ENCODE assay signal across 8 cellular contexts in the genomic region with DNA sequence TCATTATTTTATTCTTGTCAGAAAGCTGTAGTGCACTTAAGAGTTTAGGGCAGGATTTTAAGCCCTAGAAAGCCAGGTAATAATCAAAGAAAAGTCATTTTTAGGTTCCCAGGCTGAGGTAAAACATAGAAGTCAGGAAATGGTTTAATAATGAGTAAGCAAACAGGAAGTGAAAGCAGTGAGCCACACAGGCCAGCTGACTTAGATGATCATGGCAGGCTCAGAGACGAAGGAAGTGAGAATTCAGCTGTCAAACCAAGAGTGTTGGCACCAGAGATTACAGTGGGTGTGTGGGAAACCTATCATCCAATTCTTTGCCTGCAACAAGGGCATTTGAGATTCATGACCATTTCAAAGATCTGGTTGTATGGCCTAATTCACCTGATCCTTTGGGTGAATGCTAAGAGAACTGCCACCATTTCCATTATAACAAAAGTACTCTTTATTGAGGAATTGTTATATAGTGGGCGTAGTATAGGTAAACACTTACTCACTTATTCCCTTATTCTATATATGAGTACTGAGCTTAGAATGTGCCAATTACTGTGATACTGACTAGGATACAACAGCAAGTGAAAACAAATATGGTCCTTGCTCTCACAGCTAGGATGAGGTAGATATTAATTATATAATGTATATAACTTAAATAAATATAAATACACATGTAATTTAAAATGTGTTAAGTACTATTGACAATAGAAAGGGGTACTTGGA.
DNase-seq lines count a peak whose midpoint lies in the region; ATAC-seq and TF ChIP-seq lines count a peak whose summit lies in the region.

No MANE protein-coding gene starts in this region.

- H3K4me1 Mint-ChIP-seq in T-cell (peaks cover 10 to 18% (median 12%) of the 10 kb centered on the region in 3 donors), neural crest cell (peaks cover 46% of the 10 kb centered on the region)

- ATAC-seq in GM19467 (IDR thresholded peaks at IDR 0.05; ENCODE audit: unreplicated experiment) (peak; percentile 100), HG03457 (IDR thresholded peaks at IDR 0.05; ENCODE audit: unreplicated experiment) (peak; percentile 100), T-cell (replicated peaks in 1 of 4) (peak; percentile 88 to 99 (median 96))

- CTCF ChIA-PET in T-cell (lab: Charles Lee) = no interaction called here

- peaks cover 3% of the 10 kb centered on the region in 2 donors for H3K27me3 Mint-ChIP-seq in T-cell
- peaks cover 6% of the 10 kb centered on the region for H3K27me3 Mint-ChIP-seq in neural crest cell (ENCODE audit: low read depth)

- peak overlapping the region in 1 of 3 donors; percentile 3 for H3K4me3 Mint-ChIP-seq in T-cell
- no peak overlapping the region for H3K4me3 Mint-ChIP-seq in neural crest cell

- H3K27ac Mint-ChIP-seq in T-cell (peak overlapping the region; percentile 68 to 73), neural crest cell (ENCODE audit: unreplicated experiment) (peak overlapping the region; percentile 2)

- TF ChIP-seq CTCF in cardiac fibroblast (IDR thresholded peaks at IDR 0.05; ENCODE audit: low read depth, low read length) = no peak
- TF ChIP-seq CTCF in neural crest cell (conservative IDR thresholded peaks at IDR 0.05) = no peak

- H3K9me3 Mint-ChIP-seq in T-cell (peaks cover 0 to 13% (median 9%) of the 10 kb centered on the region in 3 donors), neural crest cell (peaks cover 21% of the 10 kb centered on the region)

- POLR2A ChIA-PET in T-cell (lab: Charles Lee) = no interaction called here

- H3K4me3 ChIP-seq in cardiac fibroblast (replicated peaks in 1 of 2; ENCODE audit: low read depth in 2 of 2, low read length in 2 of 2) = no peak overlapping the region

- H3K36me3 Mint-ChIP-seq in T-cell (no peaks in the 10 kb centered on the region), neural crest cell (ENCODE audit: low read depth) (peaks cover 30% of the 10 kb centered on the region)

- DNase-seq in COLO668 (lab: John Stamatoyannopoulos, UW; ENCODE audit: unreplicated experiment) (peak; percentile 23), T-cell (peak in 32 of 34 experiments; percentile 0 to 51 (median 22)), cardiac fibroblast (ENCODE audit: low read depth in 2 of 2) (peak; percentile 74 to 86), neural crest cell (ENCODE audit: low read depth, low spot score) (no peak), T1000 (lab: John Stamatoyannopoulos, UW) (no peak), cerebellum (ENCODE audit: low spot score) (no peak)

Comparison
In these comparisons a context has a peak if more than half of its experiments do, and no peak if none do; other contexts are left out.
1. DNase-seq: peak in COLO668 (single experiment), T-cell (32 of 34) and cardiac fibroblast (2 of 2); none in neural crest cell (single experiment), T1000 (single experiment) and cerebellum (single experiment).
2. Peak in every context shown above with its lines, with median percentiles within 50 percentile points of each other: ATAC-seq.